Comparison of ENCODE assay signal across 19 cellular contexts in the genomic region with DNA sequence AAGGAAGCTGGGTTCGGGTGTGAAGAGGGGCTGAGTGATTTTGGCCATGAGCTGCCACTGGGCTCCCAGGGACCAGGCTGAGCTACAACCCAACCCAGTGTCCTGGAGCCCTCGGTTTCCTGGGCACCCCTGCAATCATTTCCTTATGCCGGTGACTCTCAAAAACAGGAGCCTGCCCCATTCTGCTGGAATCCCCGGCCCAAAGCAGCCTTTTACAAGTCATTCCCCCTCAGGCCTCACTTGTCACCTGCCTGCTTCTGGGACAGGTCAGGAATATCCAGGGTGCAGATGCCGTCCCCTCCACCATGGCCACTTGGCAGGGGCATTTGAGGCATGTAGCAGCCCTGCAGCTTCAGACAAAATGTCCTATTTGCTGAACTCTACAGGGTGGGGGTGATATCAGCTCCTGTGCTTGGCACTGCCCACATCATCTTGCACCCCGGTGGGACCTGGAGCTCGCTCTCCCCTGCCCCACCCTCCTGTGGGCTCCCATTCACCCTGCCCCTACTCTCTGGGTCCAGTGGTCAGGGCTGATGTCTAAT.
"Had no signal": no experiment of that assay in that cellular context is flagged by ENCODE, and none has a peak within 500 bp of the region (broad histone marks: within the 10 kb centered on the region; RNA-seq: fewer than 3 reads in every experiment).

No MANE protein-coding gene starts in this region.

- H3K27ac ChIP-seq: Peyer's patch had no signal

- H3K27me3 ChIP-seq: Peyer's patch had no signal

- H3K9me3 ChIP-seq: Peyer's patch had no signal

- H3K4me3 ChIP-seq: Peyer's patch had no signal

- DNase-seq: activated CD4-positive, alpha-beta T cell treated with anti-CD3 and anti-CD28 coated beads for 48 hours; activated CD4-positive, alpha-beta T cell treated with anti-CD3 and anti-CD28 coated beads, Interleukin-2, amount 50 U/mL, for 48 hours; activated CD8-positive, alpha-beta memory T cell treated with anti-CD3 and anti-CD28 coated beads, Interleukin-2, amount 10 ng/mL, durations not matched to agents 7 days and 5 days; activated effector memory CD4-positive, alpha-beta T cell treated with Interleukin-2 at 50 U/mL for 16 hours; activated naive CD4-positive, alpha-beta T cell; activated T-cell treated with anti-CD3 and anti-CD28 coated beads, Interleukin-2, amount 50 U/mL, for 24 hours; Karpas-422; MM.1S; NCI-H1105; NCI-H1436; NCI-H187; NCI-H2081; NCI-H446; NCI-H524; SIG-M5; T-helper 17 cell; T-helper 9 cell had no signal

- ATAC-seq: activated CD8-positive, alpha-beta memory T cell treated with anti-CD3 and anti-CD28 coated beads, Interleukin-2, amount 10 ng/mL, durations not matched to agents 7 days and 5 days; T-helper 17 cell; WTC11 had no signal

- H3K4me1 ChIP-seq: Peyer's patch had no signal
